Comparison of ENCODE assay signal across 1 cellular context in genomic region chr12:1595690-1596347, GRCh38.
TF ChIP-seq lines count a peak whose summit lies in the region.

No MANE protein-coding gene starts in this region.

TF ChIP-seq in IMR-90, 13 proteins besides CTCF, POLR2A, EP300 and RAD21:
- TF ChIP-seq USF2 (IDR thresholded peaks at IDR 0.05; ENCODE audit: low read depth, low read length) (no peak), FOS (IDR thresholded peaks at IDR 0.05; ENCODE audit: low read depth, low read length) (no peak), RFX5 (IDR thresholded peaks at IDR 0.05; ENCODE audit: low read depth, low read length) (no peak), CHD1 (IDR thresholded peaks at IDR 0.05; ENCODE audit: low read depth, low read length) (no peak), CEBPB (IDR thresholded peaks at IDR 0.05; ENCODE audit: low read depth, low read length) (no peak), BHLHE40 (IDR thresholded peaks at IDR 0.05; ENCODE audit: low read depth, low read length) (no peak), MAZ (IDR thresholded peaks at IDR 0.05; ENCODE audit: borderline replicate concordance, low read depth, low read length) (no peak), ELK1 (IDR thresholded peaks at IDR 0.05; ENCODE audit: borderline replicate concordance, low read depth, low read length) (no peak), NFE2L2 (IDR thresholded peaks at IDR 0.05; ENCODE audit: low read depth, low read length) (no peak), MAFK (IDR thresholded peaks at IDR 0.05; ENCODE audit: low read depth, low read length) (no peak), RCOR1 (IDR thresholded peaks at IDR 0.05; ENCODE audit: insufficient replicate concordance, low read length) (no peak), SMC3 (IDR thresholded peaks at IDR 0.05; ENCODE audit: low read depth, low read length) (no peak)
